In genomic region chr12:91327889-91328288, GRCh38 we compare ENCODE assay signal across 1 cellular context.
TF ChIP-seq lines count a peak whose summit lies in the region.

No MANE protein-coding gene starts in this region.

TF ChIP-seq in SK-N-SH, 30 proteins besides CTCF, POLR2A, EP300 and RAD21 (continued from another document):
- TF ChIP-seq USF2 (IDR thresholded peaks at IDR 0.05; ENCODE audit: borderline replicate concordance, low read depth, low read length) (no peak), USF1 (IDR thresholded peaks at IDR 0.05; ENCODE audit: borderline replicate concordance, low read depth) (no peak), TEAD4 (IDR thresholded peaks at IDR 0.05; ENCODE audit: borderline replicate concordance, insufficient read depth) (0 out of 2 replicates have a peak, but pooled peaks have one; percentile 55), CHD2 (IDR thresholded peaks at IDR 0.05; ENCODE audit: low read length, partially characterized antibody) (no peak), FOXM1 (IDR thresholded peaks at IDR 0.05; ENCODE audit: low read depth) (0 out of 2 replicates have a peak, but pooled peaks have one; percentile 20), EZH2phosphoT487 (IDR thresholded peaks at IDR 0.05; ENCODE audit: borderline replicate concordance, low read depth) (no peak), MEF2A (IDR thresholded peaks at IDR 0.05; ENCODE audit: borderline replicate concordance, low read depth) (no peak), FOXJ3 (CRISPR knock-in tag; IDR thresholded peaks at IDR 0.05) (no peak), RCOR1 (IDR thresholded peaks at IDR 0.05; ENCODE audit: low read length) (no peak), TCF12 (IDR thresholded peaks at IDR 0.05) (peak; percentile 71), MAX (IDR thresholded peaks at IDR 0.05; ENCODE audit: low read depth) (no peak)
